22 cellular contexts compared by ENCODE assay signal in genomic region chrX:6440647-6441046, GRCh38.
DNase-seq lines count a peak whose midpoint lies in the region; ATAC-seq, FAIRE-seq and TF ChIP-seq lines count a peak whose summit lies in the region.
"Had no signal": no experiment of that assay in that cellular context is flagged by ENCODE, and none has a peak within 500 bp of the region (broad histone marks: within the 10 kb centered on the region; RNA-seq: fewer than 3 reads in every experiment).

No MANE protein-coding gene starts in this region.

- TF ChIP-seq EP300 in HepG2 (IDR thresholded peaks at IDR 0.05; ENCODE audit: low read depth in 2 of 2, low read length in 2 of 2), result no peak
- no peak for TF ChIP-seq EP300 in HepG2 (CRISPR knock-in tag; IDR thresholded peaks at IDR 0.05; ENCODE audit: borderline replicate concordance)

- H3K79me2 ChIP-seq in HepG2 (ENCODE audit: insufficient read depth, low read length), result no peaks in the 10 kb centered on the region

- TF ChIP-seq CTCF in liver (IDR thresholded peaks at IDR 0.05; ENCODE audit: low read depth, low read length, missing input control), result no peak
- no peak for TF ChIP-seq CTCF in HepG2 (CRISPR knock-in tag; IDR thresholded peaks at IDR 0.05)
- no peak for TF ChIP-seq CTCF in pancreas (IDR thresholded peaks at IDR 0.05)

- TF ChIP-seq POLR2A in HepG2 (IDR thresholded peaks at IDR 0.05; ENCODE audit: insufficient read depth in 1 of 2, low read depth in 2 of 2, low read length in 2 of 2), result no peak

- H3K36me3 ChIP-seq in liver (ENCODE audit: control insufficient read depth in 4 of 4, insufficient read depth in 3 of 4, low read depth in 1 of 4, low read length in 3 of 4) (no peaks in the 10 kb centered on the region), HepG2 (replicated peaks in 1 of 2; ENCODE audit: control insufficient read depth in 1 of 2, insufficient read depth in 2 of 2, low read length in 2 of 2) (no peaks in the 10 kb centered on the region), pancreas (no peaks in the 10 kb centered on the region)
- H3K36me3 ChIP-seq: BLaER1 treated with 17β-estradiol and CSF1 and Interleukin-3, amounts not matched to agents 10 nM and 100 nM had no signal

- no peaks in the 10 kb centered on the region for H3K9me3 ChIP-seq in liver (ENCODE audit: control insufficient read depth in 4 of 4, low read length in 3 of 4)
- peaks cover 37% of the 10 kb centered on the region for H3K9me3 ChIP-seq in HepG2 (ENCODE audit: low read length)
- no peaks in the 10 kb centered on the region for H3K9me3 ChIP-seq in pancreas
- H3K9me3 ChIP-seq: A549; BLaER1 treated with 17β-estradiol and CSF1 and Interleukin-3, amounts not matched to agents 10 nM and 100 nM had no signal

- no peak overlapping the region for H3K9ac ChIP-seq in liver (ENCODE audit: low read depth in 1 of 2, low read length in 2 of 2)
- H3K9ac ChIP-seq in HepG2 (ENCODE audit: insufficient read depth, low read depth, low read length), result no peak overlapping the region
- H3K9ac ChIP-seq: BLaER1 treated with 17β-estradiol and CSF1 and Interleukin-3, amounts not matched to agents 10 nM and 100 nM had no signal

- H3K4me3 ChIP-seq in liver (ENCODE audit: low read depth in 1 of 3, low read length in 3 of 3) (no peak overlapping the region), HepG2 (replicated peaks in 1 of 3; ENCODE audit: insufficient read depth in 1 of 3, low read depth in 2 of 3, low read length in 3 of 3) (no peak overlapping the region), pancreas (no peak overlapping the region)
- H3K4me3 ChIP-seq: A549; BLaER1 treated with 17β-estradiol and CSF1 and Interleukin-3, amounts not matched to agents 10 nM and 100 nM had no signal

- intact Hi-C loops in HepG2 (cut with micrococcal nuclease; ENCODE audit: unreplicated experiment), result no loop called here
- intact Hi-C loops in pancreas (cut with DNase I), result no loop called here

- H3K4me2 ChIP-seq in HepG2 (ENCODE audit: low read depth, low read length), result no peak overlapping the region
- H3K4me2 ChIP-seq: A549; BLaER1 treated with 17β-estradiol and CSF1 and Interleukin-3, amounts not matched to agents 10 nM and 100 nM had no signal

- ATAC-seq in HepG2 (no peak), left lobe of liver (peak; percentile 82), pancreas (peak; percentile 64 to 81 (median 73)), HG03432 (IDR thresholded peaks at IDR 0.05; ENCODE audit: unreplicated experiment) (no peak)
- ATAC-seq: A549 had no signal

- in situ Hi-C loops in HepG2 (cut with HindIII; ENCODE audit: extremely low pct_ligation_motif_present, low pct_unique_long_range_greater_than_20kb), result no loop called here

- TF ChIP-seq RAD21 in liver (IDR thresholded peaks at IDR 0.05) (peak in 1 of 2 donors; percentile 28), HepG2 (CRISPR knock-in tag; IDR thresholded peaks at IDR 0.05) (no peak)

- POLR2A ChIA-PET in HepG2 (lab: Yijun Ruan, JAX), result no interaction called here

- no peak for FAIRE-seq in HepG2 (lab: Jason Lieb, UNC)
- peak; percentile 61 for FAIRE-seq in pancreas (lab: Jason Lieb, UNC)
- FAIRE-seq: A549, D721Med, G401.6, GM12891, GM19239 had no signal

- H3K27ac ChIP-seq in liver (ENCODE audit: low read depth in 1 of 2, low read length in 2 of 2) (no peak overlapping the region), HepG2 (ENCODE audit: extremely low read length, insufficient read depth, low read length) (no peak overlapping the region), pancreas (no peak overlapping the region)
- H3K27ac ChIP-seq: 22Rv1; A549; BLaER1 treated with 17β-estradiol and CSF1 and Interleukin-3, amounts not matched to agents 10 nM and 100 nM; C4-2B had no signal

- CTCF ChIA-PET in HepG2 (lab: Yijun Ruan, JAX; ENCODE audit: low intra/inter-chr PET ratio, low total read pairs), result no interaction called here

- H3K4me1 ChIP-seq in liver (ENCODE audit: control insufficient read depth in 4 of 4, insufficient read depth in 4 of 4, low read length in 3 of 4) (peaks cover 0 to 10% (median 4%) of the 10 kb centered on the region in 4 donors), HepG2 (ENCODE audit: insufficient read depth, low read length) (no peaks in the 10 kb centered on the region), pancreas (no peaks in the 10 kb centered on the region)
- H3K4me1 ChIP-seq: A549; BLaER1 treated with 17β-estradiol and CSF1 and Interleukin-3, amounts not matched to agents 10 nM and 100 nM had no signal

- WGBS in liver, result 33% methylated on average over 3 of the region's 3 CpGs
- whole genome bisulfite sequencing in HepG2 (ENCODE audit: low lambda C conversion rate), result 0% methylated on average over 3 of the region's 3 CpGs
- WGBS in pancreas, 2 donors, result 24 to 26% methylated on average over 3 of the region's 3 CpGs

- no peaks in the 10 kb centered on the region for H3K27me3 ChIP-seq in liver (ENCODE audit: control insufficient read depth in 4 of 4, insufficient read depth in 4 of 4, low read length in 3 of 4)
- H3K27me3 ChIP-seq in HepG2 (ENCODE audit: control insufficient read depth in 1 of 2, insufficient read depth in 2 of 2, low read length in 2 of 2), result no peaks in the 10 kb centered on the region
- H3K27me3 ChIP-seq in pancreas, result no peaks in the 10 kb centered on the region
- H3K27me3 ChIP-seq: BLaER1 treated with 17β-estradiol and CSF1 and Interleukin-3, amounts not matched to agents 10 nM and 100 nM had no signal

- H4K20me1 ChIP-seq in HepG2 (ENCODE audit: insufficient read depth, low read length), result no peaks in the 10 kb centered on the region
- H4K20me1 ChIP-seq: BLaER1 treated with 17β-estradiol and CSF1 and Interleukin-3, amounts not matched to agents 10 nM and 100 nM had no signal

- H2AFZ ChIP-seq in HepG2 (ENCODE audit: low read length), result no peak overlapping the region

- no TSS peak for BruUV-seq in HepG2 (replicated peaks; lab: Mats Ljungman, UMichigan)

- DNase-seq in HepG2 (ENCODE audit: low spot score), result no peak
- no peak for DNase-seq in left lobe of liver (ENCODE audit: low spot score)
- DNase-seq in pancreas, result no peak
- DNase-seq in effector CD4-positive, alpha-beta T cell, result no peak
- DNase-seq: AML-193; Calu3; CD4-positive, alpha-beta memory T cell; CD4-positive, CD25-positive, alpha-beta regulatory T cell; CD8-positive, alpha-beta memory T cell; COR-L47; DMS79 treated with DMSO at 0.1 percent for 48 hours; GF-D8 had no signal

TF ChIP-seq in liver, 16 proteins besides CTCF, POLR2A, EP300 and RAD21 (continues in another document):
- TF ChIP-seq TAF1 (conservative IDR thresholded peaks at IDR 0.05) (no peak), ZBTB33 (IDR thresholded peaks at IDR 0.05) (no peak), NR2F2 (IDR thresholded peaks at IDR 0.05) (no peak), ATF3 (IDR thresholded peaks at IDR 0.05) (no peak), GABPA (IDR thresholded peaks at IDR 0.05 in 1 of 2, conservative IDR thresholded peaks at IDR 0.05 in 1 of 2) (no peak), JUND (IDR thresholded peaks at IDR 0.05) (peak in 1 of 2 donors; percentile 18)

TF ChIP-seq in HepG2, 621 proteins besides CTCF, POLR2A, EP300 and RAD21:
- no peak for TF ChIP-seq ATF7 (IDR thresholded peaks at IDR 0.05)
- TF ChIP-seq ATF7 (CRISPR knock-in tag; IDR thresholded peaks at IDR 0.05), result no peak
- TF ChIP-seq ZNF704 (CRISPR knock-in tag; IDR thresholded peaks at IDR 0.05; ENCODE audit: borderline replicate concordance), result no peak
- TF ChIP-seq ZNF530 (CRISPR knock-in tag; IDR thresholded peaks at IDR 0.05; ENCODE audit: low read depth), result no peak
- TF ChIP-seq ZNF773 (CRISPR knock-in tag; IDR thresholded peaks at IDR 0.05; ENCODE audit: borderline replicate concordance), result no peak
- no peak for TF ChIP-seq MNT (IDR thresholded peaks at IDR 0.05)
- TF ChIP-seq REL (CRISPR knock-in tag; conservative IDR thresholded peaks at IDR 0.05), result no peak
- no peak for TF ChIP-seq GATAD1 (CRISPR knock-in tag; IDR thresholded peaks at IDR 0.05)
- TF ChIP-seq ZNF607 (CRISPR knock-in tag; IDR thresholded peaks at IDR 0.05; ENCODE audit: borderline replicate concordance), result no peak
- no peak for TF ChIP-seq ZNF660 (CRISPR knock-in tag; IDR thresholded peaks at IDR 0.05; ENCODE audit: borderline replicate concordance, low read depth)
- no peak for TF ChIP-seq SRY (CRISPR knock-in tag; IDR thresholded peaks at IDR 0.05)
- TF ChIP-seq ZNF7 (CRISPR knock-in tag; IDR thresholded peaks at IDR 0.05), result no peak
- TF ChIP-seq ZBTB7B (CRISPR knock-in tag; IDR thresholded peaks at IDR 0.05), result no peak
- TF ChIP-seq ZBTB38 (CRISPR knock-in tag; IDR thresholded peaks at IDR 0.05), result no peak
- no peak for TF ChIP-seq NR1H2 (CRISPR knock-in tag; IDR thresholded peaks at IDR 0.05; ENCODE audit: borderline replicate concordance, low read depth)
- TF ChIP-seq ZKSCAN1 (IDR thresholded peaks at IDR 0.05; ENCODE audit: low read length), result no peak

Comparison
In these comparisons a context has a peak if more than half of its experiments do, and no peak if none do; other contexts are left out.
1. ATAC-seq: peak in left lobe of liver (single experiment) and pancreas (4 of 4); none in HepG2 (single experiment) and HG03432 (single experiment).